8 cellular contexts compared by ENCODE assay signal in genomic region chr7:149855368-149856305, GRCh38. TPM values are rescaled to one million over a fixed set of nuclear protein-coding genes. Genes with fewer than 3 reads are reported as not detected.
DNase-seq lines count a peak whose midpoint lies in the region; ATAC-seq and TF ChIP-seq lines count a peak whose summit lies in the region.

No MANE protein-coding gene starts in this region.

- H3K27ac Mint-ChIP-seq in chondrocyte (ENCODE audit: unreplicated experiment), result peak overlapping the region; percentile 57

- no peak for TF ChIP-seq CTCF in chondrocyte (IDR thresholded peaks at IDR 0.05)
- no peak for TF ChIP-seq CTCF in omental fat pad (IDR thresholded peaks at IDR 0.05)

- peak; percentile 69 for ATAC-seq in omental fat pad (ENCODE audit: low FRiP score)

- no peaks in the 10 kb centered on the region for H3K27me3 Mint-ChIP-seq in chondrocyte (ENCODE audit: low read depth)

- H3K36me3 Mint-ChIP-seq in chondrocyte (ENCODE audit: low read depth), result peaks cover 7% of the 10 kb centered on the region

- no peaks in the 10 kb centered on the region for H3K9me3 Mint-ChIP-seq in chondrocyte (ENCODE audit: low read depth)

- DNase-seq in NCI-H1417 (lab: John Stamatoyannopoulos, UW) (peak; percentile 41 to 61 (median 46)), NCI-H1417 treated with DMSO at 0.1 percent for 48 hours (lab: John Stamatoyannopoulos, UW) (no peak), NCI-H2227 (lab: John Stamatoyannopoulos, UW; ENCODE audit: unreplicated experiment) (peak; percentile 34), chondrocyte (ENCODE audit: low spot score) (no peak), omental fat pad (ENCODE audit: low spot score) (no peak), GDM1 (lab: John Stamatoyannopoulos, UW) (no peak), NCI-H1694 treated with DMSO at 0.1 percent for 48 hours (lab: John Stamatoyannopoulos, UW) (no peak), activated gamma-delta T cell treated with Interleukin-2 at 50 U/mL for 16 hours (no peak)

- peaks cover 26% of the 10 kb centered on the region for H3K4me1 Mint-ChIP-seq in chondrocyte (ENCODE audit: low read depth)

- no peak overlapping the region for H3K4me3 Mint-ChIP-seq in chondrocyte (ENCODE audit: unreplicated experiment)

RNA-seq across cellular contexts. Expression of gene ZNF862, which starts 17.5 kb away (rescaled TPM):
- total RNA-seq in chondrocyte (15.9 to 17.6 TPM (median 16.3 TPM) in 3 replicates), omental fat pad (10 to 100 TPM in 2 of 4 donors, 1 to 10 TPM in 2; 4.4 to 20.6 (median 10.4) TPM)

RNA-seq across cellular contexts. Expression of gene ATP6V0E2, which starts 18.1 kb away (rescaled TPM):
- total RNA-seq in chondrocyte (23.1 to 28.5 TPM (median 24.8 TPM) in 3 replicates), omental fat pad (10 to 100 TPM in 2 of 4 donors, 1 to 10 TPM in 2; 7.1 to 21.2 (median 11.1) TPM)

Comparison
In these comparisons a context has a peak if more than half of its experiments do, and no peak if none do; other contexts are left out.
1. DNase-seq: peak in NCI-H1417 (3 of 3) and NCI-H2227 (single experiment); none in NCI-H1417 treated with DMSO at 0.1 percent for 48 hours (single experiment), chondrocyte (single experiment), omental fat pad (single experiment), GDM1 (single experiment), NCI-H1694 treated with DMSO at 0.1 percent for 48 hours (single experiment) and activated gamma-delta T cell treated with Interleukin-2 at 50 U/mL for 16 hours (single experiment).